In the genomic region with DNA sequence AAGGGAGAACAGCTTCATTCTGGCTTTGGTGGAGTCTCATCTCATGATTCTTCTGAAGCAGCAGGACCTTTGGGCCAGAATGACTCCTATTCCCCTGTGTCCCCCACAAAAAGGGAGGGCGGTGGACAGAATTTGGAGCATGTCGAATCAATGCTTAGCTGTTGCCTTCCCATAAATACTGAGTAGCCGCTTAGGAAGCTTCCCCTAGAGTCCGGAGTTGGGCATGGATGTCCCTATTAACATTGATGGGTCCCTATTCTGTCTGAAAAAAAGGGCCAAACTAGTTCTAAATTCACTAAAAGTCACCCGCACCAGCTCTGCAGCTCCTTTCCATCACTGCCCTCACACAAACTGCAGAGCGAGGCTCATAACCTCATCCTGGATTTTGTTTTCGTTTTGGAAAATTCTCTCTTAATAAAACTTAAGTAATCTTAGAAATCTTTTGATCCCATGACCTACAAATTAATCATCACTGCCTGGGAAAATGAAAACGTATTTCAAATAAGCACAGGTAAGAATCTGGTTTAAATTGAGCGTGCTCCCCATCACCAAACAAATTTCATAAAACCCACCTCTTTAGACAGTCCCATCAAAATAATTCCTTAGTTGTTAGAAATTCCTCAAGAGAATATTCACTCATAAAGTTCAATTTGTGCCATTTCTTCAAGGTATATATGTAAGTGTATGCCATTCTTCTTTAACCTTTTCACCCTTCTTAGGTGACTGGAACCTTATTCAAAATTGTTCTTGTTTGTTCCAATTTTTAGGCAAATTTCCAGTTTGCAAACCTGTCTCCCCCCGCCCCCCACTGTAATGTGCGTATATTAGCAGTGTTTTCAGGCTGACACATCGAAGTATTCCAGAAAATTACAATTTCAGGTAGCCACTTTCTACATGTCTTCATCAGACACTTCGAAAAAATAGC, we compare ENCODE assay signal across 21 cellular contexts.
"Had no signal": no experiment of that assay in that cellular context is flagged by ENCODE, and none has a peak within 500 bp of the region (broad histone marks: within the 10 kb centered on the region; RNA-seq: fewer than 3 reads in every experiment).

No MANE protein-coding gene starts in this region.

- FAIRE-seq: frontal cortex, keratinocyte had no signal

- H3K4me3 ChIP-seq: dorsolateral prefrontal cortex, lower lobe of right lung, prostate gland, right atrium auricular region, smooth muscle cell, tibial artery had no signal

- H2AFZ ChIP-seq: parathyroid adenoma had no signal

- DNase-seq: dorsolateral prefrontal cortex; effector CD4-positive, alpha-beta T cell; left ventricle myocardium superior; lower lobe of right lung; natural killer cell; stimulated activated CD4-positive, alpha-beta T cell treated with anti-CD3 and anti-CD28 coated beads, Interleukin-12 subunit alpha, Interleukin-12 subunit beta, amount 100 ng/mL, for 4 hours; stimulated activated CD4-positive, alpha-beta T cell treated with anti-CD3 and anti-CD28 coated beads, Interleukin-1b, Interleukin-23, amount 100 ng/mL, for 48 hours; stimulated activated CD4-positive, alpha-beta T cell treated with anti-CD3 and anti-CD28 coated beads, Interleukin-4, amount 100 ng/mL, for 1 hour; stimulated activated CD8-positive, alpha-beta memory T cell treated with anti-CD3 and anti-CD28 coated beads, Interleukin-4, amount 100 ng/mL, for 48 hours; stimulated activated naive CD4-positive, alpha-beta T cell; stimulated activated naive CD8-positive, alpha-beta T cell treated with anti-CD3 and anti-CD28 coated beads, Interleukin-15, amount 100 ng/mL, for 72 hours; tibial artery had no signal

- H3K27ac ChIP-seq: dorsolateral prefrontal cortex, lower lobe of right lung, neutrophil, parathyroid adenoma, prostate gland, right atrium auricular region, tibial artery had no signal

- H3K9me3 Mint-ChIP-seq: natural killer cell; stimulated activated naive CD8-positive, alpha-beta T cell treated with anti-CD3 and anti-CD28 coated beads, Interleukin-15, amount 100 ng/mL, for 72 hours; type B pancreatic cell had no signal

- H3K4me1 Mint-ChIP-seq: neural crest cell had no signal

- H3K4me1 ChIP-seq: parathyroid adenoma, prostate gland had no signal

- H3K36me3 ChIP-seq: lower lobe of right lung, neutrophil, prostate gland, right atrium auricular region, tibial artery had no signal

- H3K27ac Mint-ChIP-seq: natural killer cell; stimulated activated naive CD8-positive, alpha-beta T cell treated with anti-CD3 and anti-CD28 coated beads, Interleukin-15, amount 100 ng/mL, for 72 hours; type B pancreatic cell had no signal

- H3K9ac ChIP-seq: parathyroid adenoma had no signal

- H3K9me3 ChIP-seq: lower lobe of right lung, neutrophil, prostate gland, right atrium auricular region, tibial artery had no signal

- H3K79me2 ChIP-seq: parathyroid adenoma had no signal

- H3K4me3 Mint-ChIP-seq: natural killer cell; neural crest cell; stimulated activated naive CD8-positive, alpha-beta T cell treated with anti-CD3 and anti-CD28 coated beads, Interleukin-15, amount 100 ng/mL, for 72 hours; type B pancreatic cell had no signal

- H3K4me2 ChIP-seq: smooth muscle cell had no signal

- H3K36me3 Mint-ChIP-seq: natural killer cell, type B pancreatic cell had no signal
